Comparison of ENCODE assay signal across 26 cellular contexts in the genomic region with DNA sequence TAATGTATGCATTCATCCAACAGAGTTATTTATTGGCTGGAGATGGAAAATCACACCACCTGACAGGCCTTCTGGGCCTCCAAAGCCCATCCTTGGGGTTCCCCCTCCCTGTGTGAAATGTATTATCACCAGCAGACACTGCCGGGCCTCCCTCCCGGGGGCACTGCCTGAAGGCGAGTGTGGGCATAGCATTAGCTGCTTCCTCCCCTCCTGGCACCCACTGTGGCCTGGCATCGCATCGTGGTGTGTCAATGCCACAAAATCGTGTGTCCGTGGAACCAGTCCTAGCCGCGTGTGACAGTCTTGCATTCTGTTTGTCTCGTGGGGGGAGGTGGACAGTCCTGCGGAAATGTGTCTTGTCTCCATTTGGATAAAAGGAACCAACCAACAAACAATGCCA. TPM values are rescaled to one million over a fixed set of nuclear protein-coding genes. Genes with fewer than 3 reads are reported as not detected.
"Had no signal": no experiment of that assay in that cellular context is flagged by ENCODE, and none has a peak within 500 bp of the region (broad histone marks: within the 10 kb centered on the region; RNA-seq: fewer than 3 reads in every experiment).

No MANE protein-coding gene starts in this region.

- H3K27ac ChIP-seq: adrenal gland, colonic mucosa, neutrophil, ovary, prostate gland, spleen, thyroid gland had no signal

- H3K9me3 ChIP-seq: adrenal gland, colonic mucosa, esophagus muscularis mucosa, left ventricle myocardium inferior, neutrophil, ovary, prostate gland, spleen, thyroid gland had no signal

- ATAC-seq: effector memory CD8-positive, alpha-beta T cell; natural killer cell; T-cell had no signal

- H3K36me3 Mint-ChIP-seq: natural killer cell had no signal

- H3K4me1 ChIP-seq: adrenal gland, colonic mucosa, prostate gland had no signal

- H3K27ac Mint-ChIP-seq: activated naive CD4-positive, alpha-beta T cell treated with anti-CD3 and anti-CD28 coated beads, Interleukin-2, amount 10 ng/mL, durations not matched to agents 7 days and 5 days; effector memory CD8-positive, alpha-beta T cell; natural killer cell; T-cell; T-helper 2 cell treated with Interferon-gamma antibody and Interleukin-4, amounts not matched to agents 5 μg/mL and 100 μg/mL, for 36 hours had no signal

- H3K27me3 Mint-ChIP-seq: activated naive CD4-positive, alpha-beta T cell treated with anti-CD3 and anti-CD28 coated beads, Interleukin-2, amount 10 ng/mL, durations not matched to agents 7 days and 5 days; central memory CD8-positive, alpha-beta T cell; effector memory CD8-positive, alpha-beta T cell; T-cell had no signal

- H3K9me3 Mint-ChIP-seq: activated naive CD4-positive, alpha-beta T cell treated with anti-CD3 and anti-CD28 coated beads, Interleukin-2, amount 10 ng/mL, durations not matched to agents 7 days and 5 days; central memory CD8-positive, alpha-beta T cell; effector memory CD8-positive, alpha-beta T cell; natural killer cell; T-cell; T-helper 2 cell treated with Interferon-gamma antibody and Interleukin-4, amounts not matched to agents 5 μg/mL and 100 μg/mL, for 36 hours had no signal

- H3K27me3 ChIP-seq: adrenal gland, colonic mucosa, dorsolateral prefrontal cortex, esophagus muscularis mucosa, neutrophil, ovary, spleen, thyroid gland had no signal

- H3K36me3 ChIP-seq: colonic mucosa, ovary had no signal

- H3K4me3 Mint-ChIP-seq: activated naive CD4-positive, alpha-beta T cell treated with anti-CD3 and anti-CD28 coated beads, Interleukin-2, amount 10 ng/mL, durations not matched to agents 7 days and 5 days; central memory CD8-positive, alpha-beta T cell; effector memory CD8-positive, alpha-beta T cell; natural killer cell; T-cell; T-helper 2 cell treated with Interferon-gamma antibody and Interleukin-4, amounts not matched to agents 5 μg/mL and 100 μg/mL, for 36 hours had no signal

- FAIRE-seq: astrocyte, frontal cortex, TTC549 had no signal

- DNase-seq: activated CD4-positive, alpha-beta T cell treated with anti-CD3 and anti-CD28 coated beads for 1 hour; activated naive CD4-positive, alpha-beta T cell treated with anti-CD3 and anti-CD28 coated beads, Interleukin-2, amount 10 ng/mL, durations not matched to agents 7 days and 5 days; activated T-cell treated with anti-CD3 and anti-CD28 coated beads, Interleukin-2, amount 50 U/mL, for 1 hour; adrenal gland; colonic mucosa; effector memory CD8-positive, alpha-beta T cell; glutamatergic neuron; hippocampal formation; left ventricle myocardium inferior; midbrain; natural killer cell; ovary; spleen; stimulated activated CD4-positive, alpha-beta T cell treated with anti-CD3 and anti-CD28 coated beads, Interleukin-4, amount 100 ng/mL, for 1 hour; stimulated activated naive CD4-positive, alpha-beta T cell treated with Interleukin-2 at 50 U/mL for 16 hours; T-cell; thyroid gland had no signal

- H3K4me3 ChIP-seq: adrenal gland, colonic mucosa, dorsolateral prefrontal cortex, esophagus muscularis mucosa, left ventricle myocardium inferior, ovary, prostate gland, spleen, thyroid gland had no signal

RNA-seq across cellular contexts. Expression of gene TACR2, which starts 15.3 kb away (rescaled TPM):
- total RNA-seq: astrocyte, left ventricle myocardium inferior, natural killer cell, T-cell, thyroid gland had no signal
